Comparison of ENCODE assay signal across 1 cellular context in genomic region chr12:59041241-59042121, GRCh38.
TF ChIP-seq lines count a peak whose summit lies in the region.

No MANE protein-coding gene starts in this region.

TF ChIP-seq in GM23338, 12 proteins besides CTCF, POLR2A, EP300 and RAD21:
- TF ChIP-seq ZNF462 (CRISPR knock-in tag; IDR thresholded peaks at IDR 0.05) (no peak), EZH2phosphoT487 (IDR thresholded peaks at IDR 0.05; ENCODE audit: unreplicated experiment) (no peak), CREB1 (CRISPR knock-in tag; IDR thresholded peaks at IDR 0.05; ENCODE audit: low read depth) (no peak), ETS1 (IDR thresholded peaks at IDR 0.05) (no peak), STAT1 (IDR thresholded peaks at IDR 0.05; ENCODE audit: unreplicated experiment) (no peak), ZNF331 (CRISPR knock-in tag; IDR thresholded peaks at IDR 0.05; ENCODE audit: low read depth) (no peak), REST (IDR thresholded peaks at IDR 0.05; ENCODE audit: unreplicated experiment) (no peak), JUNB (IDR thresholded peaks at IDR 0.05; ENCODE audit: unreplicated experiment) (no peak), ZNF114 (CRISPR knock-in tag; IDR thresholded peaks at IDR 0.05) (no peak), NANOG (IDR thresholded peaks at IDR 0.05; ENCODE audit: borderline replicate concordance) (no peak), EZH2 (IDR thresholded peaks at IDR 0.05; ENCODE audit: low read depth, unreplicated experiment) (no peak)
